In genomic region chr3:172538368-172539264, GRCh38 we compare ENCODE assay signal across 17 cellular contexts. TPM values are rescaled to one million over a fixed set of nuclear protein-coding genes. Genes with fewer than 3 reads are reported as not detected.
DNase-seq lines count a peak whose midpoint lies in the region; ATAC-seq, FAIRE-seq and TF ChIP-seq lines count a peak whose summit lies in the region.
"Had no signal": no experiment of that assay in that cellular context is flagged by ENCODE, and none has a peak within 500 bp of the region (broad histone marks: within the 10 kb centered on the region; RNA-seq: fewer than 3 reads in every experiment).

No MANE protein-coding gene starts in this region.

- intact Hi-C loops in colonic mucosa (cut with DNase I) (no loop called here), kidney (cut with DNase I) (no loop called here), OCI-LY7 (cut with micrococcal nuclease; ENCODE audit: unreplicated experiment) (no loop called here)

- no peak overlapping the region for H3K4me3 Mint-ChIP-seq in activated CD4-positive, alpha-beta T cell treated with anti-CD3 and anti-CD28 coated beads, Interleukin-2, amount 10 ng/mL, durations not matched to agents 7 days and 5 days
- H3K4me3 Mint-ChIP-seq in nephron progenitor cell, result no peak overlapping the region
- H3K4me3 Mint-ChIP-seq: central memory CD8-positive, alpha-beta T cell had no signal

- CTCF ChIA-PET in activated CD4-positive, alpha-beta T cell treated with anti-CD3 and anti-CD28 coated beads, Interleukin-2, amount 10 ng/mL, durations not matched to agents 7 days and 5 days (lab: Charles Lee), result interaction anchor here (0.7 to 2.0 kb wide), 6 partner anchors 8 to 16 kb away, joined by 3 to 11 read pairs (median 4); partner anchors contain the start of gene TNFSF10
- CTCF ChIA-PET in OCI-LY7 (lab: Charles Lee; ENCODE audit: unreplicated experiment), result no interaction called here

- H3K9me3 ChIP-seq in DND-41 (ENCODE audit: insufficient read depth, low read length, severe bottlenecking) (no peaks in the 10 kb centered on the region), colonic mucosa (no peaks in the 10 kb centered on the region), kidney (ENCODE audit: control insufficient read depth in 1 of 2, low read length in 2 of 2) (no peaks in the 10 kb centered on the region), OCI-LY7 (ENCODE audit: low read length) (no peaks in the 10 kb centered on the region)
- H3K9me3 ChIP-seq: Caco-2, prostate gland, testis had no signal

- peaks cover 20% of the 10 kb centered on the region for H3K9me3 Mint-ChIP-seq in activated CD4-positive, alpha-beta T cell treated with anti-CD3 and anti-CD28 coated beads, Interleukin-2, amount 10 ng/mL, durations not matched to agents 7 days and 5 days
- H3K9me3 Mint-ChIP-seq in nephron progenitor cell, result peaks cover 20% of the 10 kb centered on the region
- H3K9me3 Mint-ChIP-seq: central memory CD8-positive, alpha-beta T cell had no signal

- peaks cover 42% of the 10 kb centered on the region for H3K4me1 ChIP-seq in DND-41 (ENCODE audit: insufficient read depth, low read length)
- H3K4me1 ChIP-seq in colonic mucosa, result peaks cover 14% of the 10 kb centered on the region
- H3K4me1 ChIP-seq in kidney (ENCODE audit: control insufficient read depth in 1 of 2, insufficient read depth in 1 of 2, low read depth in 1 of 2, low read length in 2 of 2), result peaks cover 0 to 7% of the 10 kb centered on the region in 2 donors
- peaks cover 10% of the 10 kb centered on the region for H3K4me1 ChIP-seq in OCI-LY7 (ENCODE audit: insufficient read depth, low read length, poor library complexity, severe bottlenecking)
- H3K4me1 ChIP-seq: Caco-2, testis had no signal

- H3K27me3 Mint-ChIP-seq in activated CD4-positive, alpha-beta T cell treated with anti-CD3 and anti-CD28 coated beads, Interleukin-2, amount 10 ng/mL, durations not matched to agents 7 days and 5 days, result no peaks in the 10 kb centered on the region
- no peaks in the 10 kb centered on the region for H3K27me3 Mint-ChIP-seq in nephron progenitor cell (ENCODE audit: low read depth, poor library complexity)
- H3K27me3 Mint-ChIP-seq: central memory CD8-positive, alpha-beta T cell had no signal

- H2AFZ ChIP-seq in DND-41 (ENCODE audit: low read depth, low read length) (no peak overlapping the region), OCI-LY7 (ENCODE audit: low read length) (no peak overlapping the region)

- H4K20me1 ChIP-seq in DND-41 (ENCODE audit: insufficient read depth, low read length) (no peaks in the 10 kb centered on the region), OCI-LY7 (ENCODE audit: insufficient read depth, low read length) (no peaks in the 10 kb centered on the region)

- H3K36me3 Mint-ChIP-seq in activated CD4-positive, alpha-beta T cell treated with anti-CD3 and anti-CD28 coated beads, Interleukin-2, amount 10 ng/mL, durations not matched to agents 7 days and 5 days (ENCODE audit: low read depth), result peaks cover 30% of the 10 kb centered on the region
- H3K36me3 Mint-ChIP-seq in nephron progenitor cell (ENCODE audit: low read depth), result no peaks in the 10 kb centered on the region

- no peaks in the 10 kb centered on the region for H3K9me2 ChIP-seq in OCI-LY7 (ENCODE audit: insufficient read depth, low read length)

- no peak for FAIRE-seq in kidney (lab: Jason Lieb, UNC)
- FAIRE-seq: G401.6 had no signal

- peak overlapping the region; percentile 71 for H3K27ac ChIP-seq in DND-41 (ENCODE audit: low read length)
- H3K27ac ChIP-seq in colonic mucosa, result peak overlapping the region; percentile 84
- no peak overlapping the region for H3K27ac ChIP-seq in kidney (ENCODE audit: low read depth in 2 of 2, low read length in 2 of 2)
- H3K27ac ChIP-seq in OCI-LY7 (ENCODE audit: low read depth, low read length, poor library complexity, severe bottlenecking), result no peak overlapping the region
- H3K27ac ChIP-seq: testis had no signal

- H3K9ac ChIP-seq in DND-41 (ENCODE audit: low read depth, low read length) (no peak overlapping the region), colonic mucosa (ENCODE audit: low read depth in 2 of 2, low read length in 2 of 2) (no peak overlapping the region), kidney (ENCODE audit: low read length in 2 of 2) (no peak overlapping the region)

- no peak overlapping the region for H3K4me2 ChIP-seq in DND-41 (ENCODE audit: insufficient read depth, low read length)
- H3K4me2 ChIP-seq in OCI-LY7 (ENCODE audit: low read length), result no peak overlapping the region

- no peak overlapping the region for H3K4me3 ChIP-seq in DND-41 (ENCODE audit: low read depth in 1 of 2, low read length in 2 of 2)
- no peak overlapping the region for H3K4me3 ChIP-seq in colonic mucosa
- no peak overlapping the region for H3K4me3 ChIP-seq in kidney (ENCODE audit: low read length in 2 of 2)
- no peak overlapping the region for H3K4me3 ChIP-seq in OCI-LY7 (ENCODE audit: low read depth, low read length, poor library complexity, severe bottlenecking)
- H3K4me3 ChIP-seq: heart right ventricle, prostate gland, testis had no signal

- DNase-seq in activated CD4-positive, alpha-beta T cell treated with anti-CD3 and anti-CD28 coated beads, Interleukin-2, amount 10 ng/mL, durations not matched to agents 7 days and 5 days, result no peak
- DNase-seq in activated CD4-positive, alpha-beta T cell treated with anti-CD3 and anti-CD28 coated beads, Interleukin-2, amount 50 U/mL, for 1 hour, result no peak
- DNase-seq in DND-41 (no peak), colonic mucosa (no peak), nephron progenitor cell (no peak), kidney (no peak), NCI-H748 treated with DMSO at 0.1 percent for 48 hours (lab: John Stamatoyannopoulos, UW) (no peak), OCI-LY7 (ENCODE audit: low spot score) (no peak)
- DNase-seq: Caco-2, heart right ventricle, NCI-H1105 treated with DMSO at 0.1 percent for 48 hours, SHP77, testis had no signal

- H3K79me2 ChIP-seq in DND-41 (ENCODE audit: insufficient read depth, low read length) (no peaks in the 10 kb centered on the region), OCI-LY7 (ENCODE audit: insufficient read depth, low read depth, low read length) (no peaks in the 10 kb centered on the region)

- TF ChIP-seq CTCF in DND-41 (IDR thresholded peaks at IDR 0.05; ENCODE audit: borderline replicate concordance, extremely low read depth, low read length, poor library complexity, severe bottlenecking), result no peak
- TF ChIP-seq CTCF in colonic mucosa (IDR thresholded peaks at IDR 0.05), result no peak
- no peak for TF ChIP-seq CTCF in nephron progenitor cell (IDR thresholded peaks at IDR 0.05)
- no peak for TF ChIP-seq CTCF in kidney (IDR thresholded peaks at IDR 0.05; ENCODE audit: borderline replicate concordance, extremely low read depth, insufficient read depth)
- TF ChIP-seq CTCF in OCI-LY7 (conservative IDR thresholded peaks at IDR 0.05; ENCODE audit: low read length), result no peak

- BruUV-seq in OCI-LY7 (replicated peaks; lab: Mats Ljungman, UMichigan), result no TSS peak

- POLR2A ChIA-PET in activated CD4-positive, alpha-beta T cell treated with anti-CD3 and anti-CD28 coated beads, Interleukin-2, amount 10 ng/mL, durations not matched to agents 7 days and 5 days (lab: Charles Lee), result no interaction called here
- POLR2A ChIA-PET in OCI-LY7 (lab: Charles Lee), result interaction anchor here (0.6 to 1.1 kb wide), 4 partner anchors 9 to 1589 kb away, joined by 3 to 4 read pairs (median 3); no protein-coding TSS in a partner anchor

- H3K27me3 ChIP-seq in DND-41 (ENCODE audit: insufficient read depth, low read length, poor library complexity), result no peaks in the 10 kb centered on the region
- no peaks in the 10 kb centered on the region for H3K27me3 ChIP-seq in colonic mucosa
- H3K27me3 ChIP-seq: heart right ventricle, testis had no signal

- peak overlapping the region; percentile 90 for H3K27ac Mint-ChIP-seq in activated CD4-positive, alpha-beta T cell treated with anti-CD3 and anti-CD28 coated beads, Interleukin-2, amount 10 ng/mL, durations not matched to agents 7 days and 5 days
- peak overlapping the region; percentile 5 for H3K27ac Mint-ChIP-seq in nephron progenitor cell

- H3K4me1 Mint-ChIP-seq in activated CD4-positive, alpha-beta T cell treated with anti-CD3 and anti-CD28 coated beads, Interleukin-2, amount 10 ng/mL, durations not matched to agents 7 days and 5 days, result peaks cover 52% of the 10 kb centered on the region
- H3K4me1 Mint-ChIP-seq in nephron progenitor cell, result no peaks in the 10 kb centered on the region

- H3K36me3 ChIP-seq in DND-41 (ENCODE audit: insufficient read depth, low read length) (no peaks in the 10 kb centered on the region), colonic mucosa (no peaks in the 10 kb centered on the region), kidney (ENCODE audit: control insufficient read depth in 1 of 2, insufficient read depth in 2 of 2, low read length in 2 of 2) (no peaks in the 10 kb centered on the region), OCI-LY7 (ENCODE audit: insufficient read depth, low read length) (no peaks in the 10 kb centered on the region)
- H3K36me3 ChIP-seq: heart right ventricle, prostate gland had no signal

- ATAC-seq in DND-41 (ENCODE audit: insufficient read depth, low read depth), result no peak
- ATAC-seq: esophagus mucosa, heart right ventricle had no signal

RNA-seq across cellular contexts. Expression of gene TNFSF10, which starts 15.4 kb away (rescaled TPM):
- total RNA-seq in activated CD4-positive, alpha-beta T cell treated with anti-CD3 and anti-CD28 coated beads, Interleukin-2, amount 10 ng/mL, durations not matched to agents 7 days and 5 days, result 10 to 100 TPM; 83.8 to 97.9 TPM
- total RNA-seq in colonic mucosa (100 to 1,000 TPM in 1 of 2 donors, 10 to 100 TPM in 1; 57.2 to 118 TPM), kidney (277 TPM), OCI-LY7 (2022) (5.2 and 6.8 TPM in 2 replicates)
- polyA plus RNA-seq in kidney (ENCODE audit: insufficient read depth, low read depth, low replicate concordance), result 75.4 TPM
- total RNA-seq in OCI-LY7 (2014; rRNA removed; shearing (Covaris generic)), result 3.5 and 5.1 TPM in 2 replicates
- total RNA-seq: Caco-2 had no signal

Comparison
In these comparisons a context has a peak if more than half of its experiments do, and no peak if none do; other contexts are left out.
1. H3K27ac ChIP-seq: peak in DND-41 (single experiment) and colonic mucosa (single experiment); none in kidney (0 of 2) and OCI-LY7 (single experiment).
2. RNA of gene TNFSF10, which starts 15.4 kb away (total RNA-seq): 277 TPM in kidney (single experiment), 57.2 to 118 TPM in colonic mucosa and 83.8 to 97.9 TPM in activated CD4-positive, alpha-beta T cell treated with anti-CD3 and anti-CD28 coated beads, Interleukin-2, amount 10 ng/mL, durations not matched to agents 7 days and 5 days; 3.5 to 6.8 TPM in OCI-LY7; every median in the first group is over 4 times any median in the second.